8 cellular contexts compared by ENCODE assay signal in genomic region chr14:93186461-93186860, GRCh38. TPM values are rescaled to one million over a fixed set of nuclear protein-coding genes. Genes with fewer than 3 reads are reported as not detected.
DNase-seq lines count a peak whose midpoint lies in the region; ATAC-seq and TF ChIP-seq lines count a peak whose summit lies in the region.

No MANE protein-coding gene starts in this region.

- no peaks in the 10 kb centered on the region for H3K36me3 Mint-ChIP-seq in Caco-2 (ENCODE audit: insufficient read depth, unreplicated experiment)
- peaks cover 13% of the 10 kb centered on the region for H3K36me3 Mint-ChIP-seq in natural killer cell treated with Interleukin-12 subunit alpha and Interleukin-12 subunit beta and Interleukin-15 and Interleukin-18, amount 100 ng/mL, for 72 hours

- no peak overlapping the region for H3K27ac Mint-ChIP-seq in Caco-2 (ENCODE audit: unreplicated experiment)
- H3K27ac Mint-ChIP-seq in natural killer cell treated with Interleukin-12 subunit alpha and Interleukin-12 subunit beta and Interleukin-15 and Interleukin-18, amount 100 ng/mL, for 72 hours: peak overlapping the region in 1 of 2 donors; percentile 20

- no peaks in the 10 kb centered on the region for H3K4me1 Mint-ChIP-seq in Caco-2 (ENCODE audit: low read depth, unreplicated experiment)
- peaks cover 29 to 32% of the 10 kb centered on the region in 2 donors for H3K4me1 Mint-ChIP-seq in natural killer cell treated with Interleukin-12 subunit alpha and Interleukin-12 subunit beta and Interleukin-15 and Interleukin-18, amount 100 ng/mL, for 72 hours (ENCODE audit: low read depth in 2 of 2)

- POLR2A ChIA-PET in Caco-2 (lab: Charles Lee): no interaction called here

- H3K4me3 ChIP-seq in Caco-2 (ENCODE audit: low read depth, low read length) (no peak overlapping the region; the same call in 1 of the 2 replicates), LNCaP clone FGC (ENCODE audit: low read depth, low read length) (peak overlapping the region; percentile 97), adrenal gland (no peak overlapping the region)

- intact Hi-C loops in Caco-2 (cut with micrococcal nuclease; ENCODE audit: unreplicated experiment) (no loop called here), adrenal gland (cut with DNase I) (no loop called here)

- H3K27me3 ChIP-seq in Caco-2 (replicated peaks; ENCODE audit: control insufficient read depth, insufficient read depth, low read length) (no peaks in the 10 kb centered on the region), adrenal gland (no peaks in the 10 kb centered on the region)

- H3K27ac ChIP-seq in adrenal gland: peak overlapping the region in 3 of 5 donors; percentile 3 to 89 (median 9)

- H3K9me3 Mint-ChIP-seq in Caco-2 (ENCODE audit: unreplicated experiment): no peaks in the 10 kb centered on the region
- H3K9me3 Mint-ChIP-seq in natural killer cell treated with Interleukin-12 subunit alpha and Interleukin-12 subunit beta and Interleukin-15 and Interleukin-18, amount 100 ng/mL, for 72 hours: no peaks in the 10 kb centered on the region

- no peak for TF ChIP-seq POLR2A in adrenal gland (IDR thresholded peaks at IDR 0.05)

- H3K27me3 Mint-ChIP-seq in Caco-2 (ENCODE audit: insufficient read depth, unreplicated experiment): no peaks in the 10 kb centered on the region
- H3K27me3 Mint-ChIP-seq in natural killer cell treated with Interleukin-12 subunit alpha and Interleukin-12 subunit beta and Interleukin-15 and Interleukin-18, amount 100 ng/mL, for 72 hours: no peaks in the 10 kb centered on the region

- H3K9me3 ChIP-seq in Caco-2: no peaks in the 10 kb centered on the region
- H3K9me3 ChIP-seq in adrenal gland (replicated peaks in 1 of 3): no peaks in the 10 kb centered on the region

- TSS peak; percentile 54 for BruUV-seq in Caco-2 (replicated peaks; lab: Mats Ljungman, UMichigan)

- H3K36me3 ChIP-seq in Caco-2 (ENCODE audit: control insufficient read depth, insufficient read depth, low read length) (no peaks in the 10 kb centered on the region), adrenal gland (replicated peaks in 1 of 2) (peaks cover 0 to 9% of the 10 kb centered on the region in 2 donors)

- ATAC-seq in natural killer cell treated with Interleukin-12 subunit alpha and Interleukin-12 subunit beta and Interleukin-15 and Interleukin-18, amount 100 ng/mL, for 72 hours: no peak
- ATAC-seq in GM19328 (IDR thresholded peaks at IDR 0.05; ENCODE audit: unreplicated experiment): no peak

- H3K4me3 Mint-ChIP-seq in Caco-2 (ENCODE audit: unreplicated experiment): peak overlapping the region; percentile 86
- H3K4me3 Mint-ChIP-seq in natural killer cell treated with Interleukin-12 subunit alpha and Interleukin-12 subunit beta and Interleukin-15 and Interleukin-18, amount 100 ng/mL, for 72 hours: peak overlapping the region; percentile 68

- H3K4me1 ChIP-seq in Caco-2: no peaks in the 10 kb centered on the region; the same call in 1 of the 2 replicates
- peaks cover 9 to 34% of the 10 kb centered on the region in 2 donors for H3K4me1 ChIP-seq in adrenal gland (replicated peaks in 1 of 2)

- CTCF ChIA-PET in Caco-2 (lab: Charles Lee): no interaction called here

- TF ChIP-seq CTCF in Caco-2 (IDR thresholded peaks at IDR 0.05; ENCODE audit: insufficient read depth in 1 of 2, low read depth in 1 of 2, low read length in 1 of 2, severe bottlenecking in 1 of 2, unreplicated experiment in 1 of 2) (no peak), LNCaP clone FGC (IDR thresholded peaks at IDR 0.05; ENCODE audit: control insufficient read depth, extremely low read depth, insufficient read depth) (no peak), adrenal gland (IDR thresholded peaks at IDR 0.05) (no peak)

- WGBS in adrenal gland, 4 donors: 68 to 84% (median 76%) methylated on average over 6 of the region's 6 CpGs

- DNase-seq in Caco-2 (no peak), LNCaP clone FGC (ENCODE audit: low read depth) (no peak), adrenal gland (peak in 1 of 7 donors; percentile 39), EL (no peak), NCI-H1417 (lab: John Stamatoyannopoulos, UW) (no peak)
- DNase-seq in natural killer cell treated with Interleukin-12 subunit alpha and Interleukin-12 subunit beta and Interleukin-15 and Interleukin-18, amount 100 ng/mL, for 72 hours (ENCODE audit: low spot score): no peak
- no peak for DNase-seq in effector CD4-positive, alpha-beta T cell

RNA-seq across cellular contexts. Expression of gene LYSET, which starts 1.3 kb away (rescaled TPM):
- 17.3 and 17.4 TPM in 2 replicates for total RNA-seq in Caco-2 (2022)
- 10 to 100 TPM; 17.2 to 37.9 (median 22.0) TPM for total RNA-seq in adrenal gland
- polyA plus RNA-seq in adrenal gland: 10 to 100 TPM; 12.0 to 32.9 (median 22.7) TPM
- total RNA-seq in natural killer cell treated with Interleukin-12 subunit alpha and Interleukin-12 subunit beta and Interleukin-15 and Interleukin-18, amount 100 ng/mL, for 72 hours: 10 to 100 TPM in 1 of 2 donors, 1 to 10 TPM in 1; 8.6 to 11.5 TPM

RNA-seq across cellular contexts. Expression of gene MOAP1, which starts 1.8 kb away (rescaled TPM):
- total RNA-seq in Caco-2 (2022) (11.5 and 12.2 TPM in 2 replicates), adrenal gland (10 to 100 TPM; 29.0 to 52.9 (median 38.6) TPM)
- polyA plus RNA-seq in adrenal gland: 10 to 100 TPM; 12.7 to 55.6 (median 13.8) TPM
- 10 to 100 TPM; 18.3 to 30.2 TPM for total RNA-seq in natural killer cell treated with Interleukin-12 subunit alpha and Interleukin-12 subunit beta and Interleukin-15 and Interleukin-18, amount 100 ng/mL, for 72 hours

RNA-seq across cellular contexts. Expression of gene GON7, which starts 20.4 kb away (rescaled TPM):
- total RNA-seq in Caco-2 (2022) (7.7 and 10.8 TPM in 2 replicates), adrenal gland (10 to 100 TPM in 7 of 8 donors, 1 to 10 TPM in 1; 9.4 to 23.2 (median 18.0) TPM)
- polyA plus RNA-seq in adrenal gland: 10 to 100 TPM; 13.3 to 34.9 (median 16.9) TPM
- 10 to 100 TPM; 12.9 to 15.7 TPM for total RNA-seq in natural killer cell treated with Interleukin-12 subunit alpha and Interleukin-12 subunit beta and Interleukin-15 and Interleukin-18, amount 100 ng/mL, for 72 hours

RNA-seq across cellular contexts. Expression of gene UBR7, which starts 20.6 kb away (rescaled TPM):
- 14.3 and 19.6 TPM in 2 replicates for total RNA-seq in Caco-2 (2022)
- total RNA-seq in adrenal gland: 10 to 100 TPM; 13.2 to 32.9 (median 18.4) TPM
- 10 to 100 TPM in 1 of 3 donors, 1 to 10 TPM in 2; 7.8 to 26.5 (median 9.3) TPM for polyA plus RNA-seq in adrenal gland
- 10 to 100 TPM; 31.7 to 33.1 TPM for total RNA-seq in natural killer cell treated with Interleukin-12 subunit alpha and Interleukin-12 subunit beta and Interleukin-15 and Interleukin-18, amount 100 ng/mL, for 72 hours
